ENCODE assay signal across 1 cellular context in genomic region chr14:105058521-105059034, GRCh38.
TF ChIP-seq lines count a peak whose summit lies in the region.

No MANE protein-coding gene starts in this region.

TF ChIP-seq in HepG2, 621 proteins besides CTCF, POLR2A, EP300 and RAD21:
- TF ChIP-seq PHF5A (CRISPR knock-in tag; IDR thresholded peaks at IDR 0.05; ENCODE audit: low read depth, unreplicated experiment) = no peak
- no peak for TF ChIP-seq ZNF761 (CRISPR knock-in tag; conservative IDR thresholded peaks at IDR 0.05)
- no peak for TF ChIP-seq ZNF468 (CRISPR knock-in tag; IDR thresholded peaks at IDR 0.05)
- TF ChIP-seq FOXA3 (CRISPR knock-in tag; IDR thresholded peaks at IDR 0.05) = no peak
- TF ChIP-seq SP1 (IDR thresholded peaks at IDR 0.05) = no peak
- TF ChIP-seq SP1 (CRISPR knock-in tag; IDR thresholded peaks at IDR 0.05) = no peak
- no peak for TF ChIP-seq KMT2A (CRISPR knock-in tag; IDR thresholded peaks at IDR 0.05)
- TF ChIP-seq NFYB (CRISPR knock-in tag; IDR thresholded peaks at IDR 0.05) = no peak
- TF ChIP-seq ZC3H13 (CRISPR knock-in tag; IDR thresholded peaks at IDR 0.05) = no peak
- TF ChIP-seq ZNF652 (CRISPR knock-in tag; IDR thresholded peaks at IDR 0.05; ENCODE audit: borderline replicate concordance, low read depth) = no peak
- no peak for TF ChIP-seq CAMTA2 (CRISPR knock-in tag; IDR thresholded peaks at IDR 0.05; ENCODE audit: borderline replicate concordance)
- no peak for TF ChIP-seq ZFP36L2 (CRISPR knock-in tag; IDR thresholded peaks at IDR 0.05)
- TF ChIP-seq ZNF782 (CRISPR knock-in tag; IDR thresholded peaks at IDR 0.05; ENCODE audit: borderline replicate concordance) = no peak
- no peak for TF ChIP-seq ZNF570 (CRISPR knock-in tag; IDR thresholded peaks at IDR 0.05; ENCODE audit: borderline replicate concordance)
- TF ChIP-seq JUND (CRISPR knock-in tag; IDR thresholded peaks at IDR 0.05) = no peak
- TF ChIP-seq MXI1 (IDR thresholded peaks at IDR 0.05; ENCODE audit: borderline replicate concordance, low read depth, low read length) = no peak
- no peak for TF ChIP-seq ZNF446 (CRISPR knock-in tag; IDR thresholded peaks at IDR 0.05)
- TF ChIP-seq ZNF432 (CRISPR knock-in tag; IDR thresholded peaks at IDR 0.05; ENCODE audit: borderline replicate concordance) = no peak
- TF ChIP-seq HES4 (CRISPR knock-in tag; IDR thresholded peaks at IDR 0.05; ENCODE audit: borderline replicate concordance) = no peak
- TF ChIP-seq ZNF800 (CRISPR knock-in tag; IDR thresholded peaks at IDR 0.05) = no peak
